ENCODE assay signal across 25 cellular contexts in the genomic region with DNA sequence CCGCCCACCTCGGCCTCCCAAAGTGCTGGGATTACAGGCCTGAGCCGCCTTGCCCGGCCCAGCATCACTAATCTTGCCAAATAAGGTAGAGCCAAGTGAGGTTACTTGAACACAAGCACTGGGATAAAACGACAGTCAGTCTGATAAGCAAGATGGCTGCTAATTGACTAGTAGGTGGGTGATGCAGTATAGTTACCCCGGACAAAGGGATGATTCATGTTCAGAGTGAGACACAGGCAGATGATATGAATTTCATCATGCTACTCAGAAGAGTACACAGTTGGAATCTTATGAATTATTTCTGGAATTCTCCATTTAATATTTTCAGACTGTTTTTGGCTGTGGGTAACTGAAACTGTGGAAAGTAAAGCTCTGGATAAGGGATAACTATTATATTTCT.
DNase-seq lines count a peak whose midpoint lies in the region; ATAC-seq and TF ChIP-seq lines count a peak whose summit lies in the region.
"Had no signal": no experiment of that assay in that cellular context is flagged by ENCODE, and none has a peak within 500 bp of the region (broad histone marks: within the 10 kb centered on the region; RNA-seq: fewer than 3 reads in every experiment).

No MANE protein-coding gene starts in this region.

- peak; percentile 19 to 51 for ATAC-seq in gastrocnemius medialis
- no peak for ATAC-seq in stimulated activated naive CD8-positive, alpha-beta T cell treated with anti-CD3 and anti-CD28 coated beads, Interleukin-15, amount 100 ng/mL, for 72 hours
- ATAC-seq: activated CD4-positive, CD25-positive, alpha-beta regulatory T cell treated with anti-CD3 and anti-CD28 coated beads, Interleukin-2, amount 50 U/mL, for 24 hours; activated CD8-positive, alpha-beta T cell treated with anti-CD3 and anti-CD28 coated beads, Interleukin-2, amount 10 ng/mL, durations not matched to agents 7 days and 5 days; CD8-positive, alpha-beta T cell; GM23338; naive thymus-derived CD8-positive, alpha-beta T cell; stimulated activated memory B cell treated with anti-CD40 and anti-IgM and Interleukin-4, amounts not matched to agents 10 μg/mL and 1 μg/mL and 100 μg/mL, for 72 hours had no signal

- no peak overlapping the region for H3K4me3 Mint-ChIP-seq in stimulated activated naive CD8-positive, alpha-beta T cell treated with anti-CD3 and anti-CD28 coated beads, Interleukin-15, amount 100 ng/mL, for 72 hours
- H3K4me3 Mint-ChIP-seq: activated CD8-positive, alpha-beta T cell treated with anti-CD3 and anti-CD28 coated beads, Interleukin-2, amount 10 ng/mL, durations not matched to agents 7 days and 5 days; activated naive CD4-positive, alpha-beta T cell treated with anti-CD3 and anti-CD28 coated beads, Interleukin-2, amount 10 ng/mL, durations not matched to agents 7 days and 5 days; activated T-cell treated with anti-CD3 and anti-CD28 coated beads, Interleukin-2, amount 50 U/mL, for 24 hours; CD8-positive, alpha-beta T cell; GM23338; naive thymus-derived CD8-positive, alpha-beta T cell; stimulated activated memory B cell treated with anti-CD40 and anti-IgM and Interleukin-4, amounts not matched to agents 10 μg/mL and 1 μg/mL and 100 μg/mL, for 72 hours had no signal

- in situ Hi-C loops in gastrocnemius medialis (cut with MboI; ENCODE audit: low sequenced_read_pairs in 4 of 4) = no loop called here

- TF ChIP-seq CTCF in fibroblast of the aortic adventitia (IDR thresholded peaks at IDR 0.05; ENCODE audit: insufficient read depth, low read length) = no peak
- TF ChIP-seq CTCF in gastrocnemius medialis (IDR thresholded peaks at IDR 0.05 in 4 of 5, conservative IDR thresholded peaks at IDR 0.05 in 1 of 5) = no peak

- H3K27ac Mint-ChIP-seq in stimulated activated naive CD8-positive, alpha-beta T cell treated with anti-CD3 and anti-CD28 coated beads, Interleukin-15, amount 100 ng/mL, for 72 hours = no peak overlapping the region
- H3K27ac Mint-ChIP-seq: activated CD8-positive, alpha-beta T cell treated with anti-CD3 and anti-CD28 coated beads, Interleukin-2, amount 10 ng/mL, durations not matched to agents 7 days and 5 days; activated naive CD4-positive, alpha-beta T cell treated with anti-CD3 and anti-CD28 coated beads, Interleukin-2, amount 10 ng/mL, durations not matched to agents 7 days and 5 days; activated T-cell treated with anti-CD3 and anti-CD28 coated beads, Interleukin-2, amount 50 U/mL, for 24 hours; CD8-positive, alpha-beta T cell; GM23338; naive thymus-derived CD8-positive, alpha-beta T cell; stimulated activated memory B cell treated with anti-CD40 and anti-IgM and Interleukin-4, amounts not matched to agents 10 μg/mL and 1 μg/mL and 100 μg/mL, for 72 hours had no signal

- intact Hi-C loops in gastrocnemius medialis (cut with DNase I; ENCODE audit: low total_unique reads) = no loop called here

- H3K4me1 Mint-ChIP-seq in stimulated activated naive CD8-positive, alpha-beta T cell treated with anti-CD3 and anti-CD28 coated beads, Interleukin-15, amount 100 ng/mL, for 72 hours = no peaks in the 10 kb centered on the region
- H3K4me1 Mint-ChIP-seq: activated naive CD4-positive, alpha-beta T cell treated with anti-CD3 and anti-CD28 coated beads, Interleukin-2, amount 10 ng/mL, durations not matched to agents 7 days and 5 days; GM23338; naive thymus-derived CD8-positive, alpha-beta T cell; stimulated activated memory B cell treated with anti-CD40 and anti-IgM and Interleukin-4, amounts not matched to agents 10 μg/mL and 1 μg/mL and 100 μg/mL, for 72 hours had no signal

- H3K27me3 ChIP-seq in gastrocnemius medialis = no peaks in the 10 kb centered on the region
- H3K27me3 ChIP-seq: Peyer's patch, sigmoid colon had no signal

- H3K9me3 Mint-ChIP-seq in stimulated activated naive CD8-positive, alpha-beta T cell treated with anti-CD3 and anti-CD28 coated beads, Interleukin-15, amount 100 ng/mL, for 72 hours = peaks cover 6 to 27% of the 10 kb centered on the region in 2 donors

- H3K27ac ChIP-seq in gastrocnemius medialis = no peak overlapping the region
- H3K27ac ChIP-seq: coronary artery, parathyroid adenoma, Peyer's patch, sigmoid colon, thoracic aorta had no signal

- H3K4me1 ChIP-seq in gastrocnemius medialis = no peaks in the 10 kb centered on the region
- H3K4me1 ChIP-seq: parathyroid adenoma, Peyer's patch, sigmoid colon had no signal

- H3K27me3 Mint-ChIP-seq in stimulated activated naive CD8-positive, alpha-beta T cell treated with anti-CD3 and anti-CD28 coated beads, Interleukin-15, amount 100 ng/mL, for 72 hours = no peaks in the 10 kb centered on the region
- H3K27me3 Mint-ChIP-seq: activated naive CD4-positive, alpha-beta T cell treated with anti-CD3 and anti-CD28 coated beads, Interleukin-2, amount 10 ng/mL, durations not matched to agents 7 days and 5 days; activated T-cell treated with anti-CD3 and anti-CD28 coated beads, Interleukin-2, amount 50 U/mL, for 24 hours; naive thymus-derived CD8-positive, alpha-beta T cell; stimulated activated memory B cell treated with anti-CD40 and anti-IgM and Interleukin-4, amounts not matched to agents 10 μg/mL and 1 μg/mL and 100 μg/mL, for 72 hours had no signal

- peaks cover 0 to 3% (median 0%) of the 10 kb centered on the region in 3 donors for H3K9me3 ChIP-seq in gastrocnemius medialis

- H3K4me3 ChIP-seq in fibroblast of the aortic adventitia (ENCODE audit: low read depth, low read length) (no peak overlapping the region), gastrocnemius medialis (no peak overlapping the region)
- H3K4me3 ChIP-seq: coronary artery, GM23338, Peyer's patch, sigmoid colon, thoracic aorta had no signal

- DNase-seq in HCEC 1CT (peak; percentile 50), amniotic epithelial cell (ENCODE audit: low read depth) (peak; percentile 78), fibroblast of the aortic adventitia (ENCODE audit: low read depth) (peak; percentile 36), gastrocnemius medialis (no peak), activated gamma-delta T cell treated with Interleukin-2 at 50 U/mL for 16 hours (no peak), NCI-H2107 treated with DMSO at 0.1 percent for 48 hours (lab: John Stamatoyannopoulos, UW; ENCODE audit: unreplicated experiment) (no peak)
- no peak for DNase-seq in stimulated activated naive CD8-positive, alpha-beta T cell treated with anti-CD3 and anti-CD28 coated beads, Interleukin-15, amount 100 ng/mL, for 72 hours
- DNase-seq: activated CD8-positive, alpha-beta T cell treated with anti-CD3 and anti-CD28 coated beads, Interleukin-2, amount 10 ng/mL, durations not matched to agents 7 days and 5 days; activated naive CD4-positive, alpha-beta T cell treated with anti-CD3 and anti-CD28 coated beads, Interleukin-2, amount 10 ng/mL, durations not matched to agents 7 days and 5 days; activated T-cell treated with anti-CD3 and anti-CD28 coated beads, Interleukin-2, amount 50 U/mL, for 24 hours; CD8-positive, alpha-beta T cell; DMS53; mesendoderm; naive thymus-derived CD8-positive, alpha-beta T cell; NCI-H1092; NCI-H2029 treated with DMSO at 0.1 percent for 48 hours; Peyer's patch; sigmoid colon; stimulated activated CD4-positive, alpha-beta T cell treated with anti-CD3 and anti-CD28 coated beads, Interleukin-1b, Interleukin-23, amount 100 ng/mL, for 48 hours had no signal

- TF ChIP-seq POLR2A in gastrocnemius medialis (IDR thresholded peaks at IDR 0.05) = no peak

- H3K36me3 ChIP-seq in gastrocnemius medialis = no peaks in the 10 kb centered on the region
- H3K36me3 ChIP-seq: Peyer's patch, sigmoid colon, thoracic aorta had no signal

Comparison
In these comparisons a context has a peak if more than half of its experiments do, and no peak if none do; other contexts are left out.
1. DNase-seq: peak in HCEC 1CT (single experiment), amniotic epithelial cell (single experiment) and fibroblast of the aortic adventitia (single experiment); none in gastrocnemius medialis (0 of 2), stimulated activated naive CD8-positive, alpha-beta T cell treated with anti-CD3 and anti-CD28 coated beads, Interleukin-15, amount 100 ng/mL, for 72 hours (0 of 2), activated gamma-delta T cell treated with Interleukin-2 at 50 U/mL for 16 hours (single experiment) and NCI-H2107 treated with DMSO at 0.1 percent for 48 hours (single experiment).